ENCODE assay signal across 33 cellular contexts in the genomic region with DNA sequence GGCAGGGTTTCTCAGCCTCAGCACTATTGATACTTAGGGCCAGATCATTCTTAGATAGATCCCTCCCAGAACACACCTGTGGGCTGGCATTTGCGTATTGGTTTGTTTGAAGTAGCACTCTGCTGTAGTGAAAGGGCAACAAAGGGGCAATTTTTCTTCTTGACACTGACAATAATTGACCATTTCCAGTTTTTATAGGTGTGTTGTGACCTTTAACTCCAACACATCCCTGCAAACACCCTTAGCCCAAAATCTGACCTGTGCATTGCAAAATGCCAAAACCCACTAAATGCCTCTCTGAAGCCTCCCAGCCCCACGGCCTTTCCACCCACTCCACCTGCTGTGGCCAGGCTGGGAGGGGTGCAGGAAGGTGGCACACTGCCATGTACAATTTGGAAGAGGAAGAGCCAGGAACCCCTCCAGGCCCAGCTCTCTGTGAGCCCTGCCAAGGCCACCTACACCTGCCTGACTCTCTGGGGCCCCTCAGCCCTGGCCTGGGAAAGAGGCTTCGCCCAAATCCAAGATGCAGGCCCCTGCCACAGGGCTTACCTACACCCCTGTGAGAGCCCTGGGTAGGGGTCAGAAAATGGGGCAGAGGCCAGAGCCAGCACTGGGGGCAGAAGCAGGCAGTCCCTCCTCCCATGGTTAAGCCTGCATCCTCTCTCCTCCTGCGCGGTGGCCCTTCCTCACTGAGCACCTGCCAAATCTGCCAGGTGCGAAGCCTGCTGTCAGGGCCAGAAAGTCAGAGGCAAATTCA. TPM values are rescaled to one million over a fixed set of nuclear protein-coding genes. Genes with fewer than 3 reads are reported as not detected.
A peak's percentile ranks its signal among the peaks of the same experiment; 100 is the strongest.
DNase-seq lines count a peak whose midpoint lies in the region; ATAC-seq and TF ChIP-seq lines count a peak whose summit lies in the region.
"Had no signal": no experiment of that assay in that cellular context is flagged by ENCODE, and none has a peak within 500 bp of the region (broad histone marks: within the 10 kb centered on the region; RNA-seq: fewer than 3 reads in every experiment).

No MANE protein-coding gene starts in this region.

- H2BK5ac ChIP-seq in mesenchymal stem cell (ENCODE audit: low read depth, low read length, poor library complexity, severe bottlenecking): no peak overlapping the region

- no peak overlapping the region for H4K8ac ChIP-seq in mesenchymal stem cell (ENCODE audit: low read length)

- H2AFZ ChIP-seq in mesenchymal stem cell (ENCODE audit: low read depth, low read length): no peak overlapping the region
- H2AFZ ChIP-seq: hepatocyte had no signal

- H3K79me1 ChIP-seq in mesenchymal stem cell (replicated peaks; ENCODE audit: low read length, poor library complexity, severe bottlenecking): no peaks in the 10 kb centered on the region

- no peak overlapping the region for H3K27ac ChIP-seq in mesenchymal stem cell (ENCODE audit: low read length, poor library complexity, severe bottlenecking)
- H3K27ac ChIP-seq: ascending aorta, colonic mucosa, gastrocnemius medialis, hepatocyte, KMS-11, lower lobe of right lung, pancreas, thyroid gland had no signal

- H3K4me1 Mint-ChIP-seq in natural killer cell treated with Interleukin-12 subunit alpha and Interleukin-12 subunit beta and Interleukin-15 and Interleukin-18, amount 100 ng/mL, for 72 hours (ENCODE audit: low read depth in 2 of 2): peaks cover 14 to 20% of the 10 kb centered on the region in 2 donors
- H3K4me1 Mint-ChIP-seq in natural killer cell (peaks cover 12 to 22% of the 10 kb centered on the region in 2 donors), type B pancreatic cell (ENCODE audit: unreplicated experiment) (peaks cover 9% of the 10 kb centered on the region)

- H3K9ac ChIP-seq in mesenchymal stem cell (ENCODE audit: low read length): no peak overlapping the region
- H3K9ac ChIP-seq: KMS-11, SK-N-SH had no signal

- no peak overlapping the region for H4K91ac ChIP-seq in mesenchymal stem cell (ENCODE audit: low read length)

- peaks cover 0 to 10% of the 10 kb centered on the region in 2 experiments for H3K27me3 ChIP-seq in mesenchymal stem cell (ENCODE audit: control insufficient read depth in 1 of 2, insufficient read depth in 1 of 2, low read length in 2 of 2)
- H3K27me3 ChIP-seq: ascending aorta, colonic mucosa, gastrocnemius medialis, hepatocyte, MG63, pancreas, thyroid gland had no signal

- no peak overlapping the region for H2AK5ac ChIP-seq in mesenchymal stem cell (ENCODE audit: low read length, severe bottlenecking)

- no peak for ATAC-seq in natural killer cell treated with Interleukin-12 subunit alpha and Interleukin-12 subunit beta and Interleukin-15 and Interleukin-18, amount 100 ng/mL, for 72 hours
- no peak for ATAC-seq in natural killer cell
- ATAC-seq: activated CD4-positive, CD25-positive, alpha-beta regulatory T cell treated with anti-CD3 and anti-CD28 coated beads, Interleukin-2, amount 50 U/mL, for 24 hours; gastrocnemius medialis; lower lobe of right lung; naive thymus-derived CD8-positive, alpha-beta T cell; pancreas; Right ventricle myocardium inferior; stimulated activated naive CD8-positive, alpha-beta T cell treated with anti-CD3 and anti-CD28 coated beads, Interleukin-15, amount 100 ng/mL, for 72 hours; T-helper 17 cell had no signal

- no peak overlapping the region for H3K4me2 ChIP-seq in mesenchymal stem cell (ENCODE audit: low read length, poor library complexity, severe bottlenecking)
- H3K4me2 ChIP-seq: hepatocyte, KMS-11, SK-N-SH had no signal

- no peak overlapping the region for H3K4me3 ChIP-seq in mesenchymal stem cell (ENCODE audit: insufficient read depth in 1 of 2, low read depth in 1 of 2, low read length in 2 of 2)
- H3K4me3 ChIP-seq: ascending aorta, colonic mucosa, gastrocnemius medialis, hepatocyte, lower lobe of right lung, MG63, pancreas, thyroid gland had no signal

- DNase-seq in natural killer cell treated with Interleukin-12 subunit alpha and Interleukin-12 subunit beta and Interleukin-15 and Interleukin-18, amount 100 ng/mL, for 72 hours (ENCODE audit: low spot score): peak; percentile 34
- DNase-seq in natural killer cell (no peak), NCI-H1105 treated with DMSO at 0.1 percent for 48 hours (lab: John Stamatoyannopoulos, UW) (peak; percentile 2), cerebellum (ENCODE audit: low spot score) (peak; percentile 42), type B pancreatic cell (ENCODE audit: extremely low spot score, unreplicated experiment) (no peak), mesenchymal stem cell (no peak), NCI-H446 treated with DMSO at 0.1 percent for 48 hours (lab: John Stamatoyannopoulos, UW) (no peak)
- no peak for DNase-seq in activated CD4-positive, alpha-beta T cell treated with anti-CD3 and anti-CD28 coated beads, Interleukin-2, amount 50 U/mL, for 48 hours
- DNase-seq: activated CD4-positive, alpha-beta memory T cell treated with anti-CD3 and anti-CD28 coated beads for 36 hours; activated naive CD8-positive, alpha-beta T cell treated with anti-CD3 and anti-CD28 coated beads, Interleukin-2, amount 10 ng/mL, durations not matched to agents 7 days and 5 days; CD4-positive, alpha-beta memory T cell; colonic mucosa; effector CD4-positive, alpha-beta T cell; gastrocnemius medialis; kidney glomerular epithelial cell; lower lobe of right lung; MG63; NCI-H1436 treated with DMSO at 0.1 percent for 48 hours; NCI-H510A treated with DMSO at 0.1 percent for 48 hours; retina; SK-N-SH; small intestine; stimulated activated naive CD8-positive, alpha-beta T cell treated with anti-CD3 and anti-CD28 coated beads, Interleukin-15, amount 100 ng/mL, for 72 hours; thyroid gland had no signal

- TF ChIP-seq CTCF in natural killer cell (IDR thresholded peaks at IDR 0.05) (no peak), type B pancreatic cell (conservative IDR thresholded peaks at IDR 0.05) (no peak)

- no peak overlapping the region for H2BK120ac ChIP-seq in mesenchymal stem cell (ENCODE audit: low read depth, low read length)

- no peak overlapping the region for H3K18ac ChIP-seq in mesenchymal stem cell (ENCODE audit: low read depth in 1 of 2, low read length in 2 of 2)

- H3K23ac ChIP-seq in mesenchymal stem cell (ENCODE audit: low read length in 2 of 2): no peak overlapping the region

- H2BK15ac ChIP-seq in mesenchymal stem cell (ENCODE audit: low read depth, poor library complexity, severe bottlenecking): no peak overlapping the region

- H3K4ac ChIP-seq in mesenchymal stem cell (ENCODE audit: low read depth in 1 of 2, low read length in 2 of 2): no peak overlapping the region

- 95% methylated on average over 5 of the region's 6 CpGs for WGBS in mesenchymal stem cell

- no peak overlapping the region for H3K4me3 Mint-ChIP-seq in natural killer cell treated with Interleukin-12 subunit alpha and Interleukin-12 subunit beta and Interleukin-15 and Interleukin-18, amount 100 ng/mL, for 72 hours
- H3K4me3 Mint-ChIP-seq in natural killer cell: no peak overlapping the region
- H3K4me3 Mint-ChIP-seq in type B pancreatic cell: no peak overlapping the region
- H3K4me3 Mint-ChIP-seq: activated CD4-positive, alpha-beta memory T cell treated with anti-CD3 and anti-CD28 coated beads for 36 hours; activated naive CD8-positive, alpha-beta T cell treated with anti-CD3 and anti-CD28 coated beads, Interleukin-2, amount 10 ng/mL, durations not matched to agents 7 days and 5 days; naive thymus-derived CD8-positive, alpha-beta T cell; stimulated activated naive CD8-positive, alpha-beta T cell treated with anti-CD3 and anti-CD28 coated beads, Interleukin-15, amount 100 ng/mL, for 72 hours; T-helper 17 cell had no signal

- no peak overlapping the region for H2BK12ac ChIP-seq in mesenchymal stem cell (ENCODE audit: low read length in 2 of 2)

- H3K27me3 Mint-ChIP-seq in natural killer cell treated with Interleukin-12 subunit alpha and Interleukin-12 subunit beta and Interleukin-15 and Interleukin-18, amount 100 ng/mL, for 72 hours: peaks cover under 1 to 3% of the 10 kb centered on the region in 2 donors
- H3K27me3 Mint-ChIP-seq in natural killer cell (ENCODE audit: low read depth in 2 of 2) (peaks cover 0 to 1% of the 10 kb centered on the region in 2 donors), type B pancreatic cell (peaks cover 2% of the 10 kb centered on the region)
- H3K27me3 Mint-ChIP-seq: activated CD4-positive, alpha-beta memory T cell treated with anti-CD3 and anti-CD28 coated beads for 36 hours; CD4-positive, alpha-beta memory T cell; T-helper 17 cell had no signal

- H3K4me1 ChIP-seq in mesenchymal stem cell (ENCODE audit: control insufficient read depth, insufficient read depth, low read depth, low read length): peaks cover 16% of the 10 kb centered on the region
- H3K4me1 ChIP-seq: colonic mucosa had no signal

- no peak overlapping the region for H3K14ac ChIP-seq in mesenchymal stem cell (ENCODE audit: low read length in 2 of 2)

- H3K36me3 Mint-ChIP-seq in natural killer cell treated with Interleukin-12 subunit alpha and Interleukin-12 subunit beta and Interleukin-15 and Interleukin-18, amount 100 ng/mL, for 72 hours: no peaks in the 10 kb centered on the region
- H3K36me3 Mint-ChIP-seq in natural killer cell (no peaks in the 10 kb centered on the region), type B pancreatic cell (no peaks in the 10 kb centered on the region)
- H3K36me3 Mint-ChIP-seq: activated CD4-positive, alpha-beta memory T cell treated with anti-CD3 and anti-CD28 coated beads for 36 hours; activated naive CD8-positive, alpha-beta T cell treated with anti-CD3 and anti-CD28 coated beads, Interleukin-2, amount 10 ng/mL, durations not matched to agents 7 days and 5 days; CD4-positive, alpha-beta memory T cell; naive thymus-derived CD8-positive, alpha-beta T cell had no signal

- peak overlapping the region in 1 of 2 donors; percentile 6 for H3K27ac Mint-ChIP-seq in natural killer cell treated with Interleukin-12 subunit alpha and Interleukin-12 subunit beta and Interleukin-15 and Interleukin-18, amount 100 ng/mL, for 72 hours
- H3K27ac Mint-ChIP-seq in natural killer cell: no peak overlapping the region
- peak overlapping the region; percentile 59 for H3K27ac Mint-ChIP-seq in type B pancreatic cell
- H3K27ac Mint-ChIP-seq: activated T-helper 2 cell treated with anti-CD3 and anti-CD28 coated beads, Interferon-gamma antibody, Interleukin-2, Interleukin-4, amounts not matched to agents 10 μg/mL and 5 μg/mL and 100 μg/mL, durations not matched to agents 14 hours and 24 hours and 36 hours; stimulated activated naive CD8-positive, alpha-beta T cell treated with anti-CD3 and anti-CD28 coated beads, Interleukin-15, amount 100 ng/mL, for 72 hours; T-helper 17 cell had no signal

- H3K36me3 ChIP-seq in mesenchymal stem cell (ENCODE audit: control insufficient read depth in 1 of 2, insufficient read depth in 2 of 2, low read depth in 1 of 2, low read length in 2 of 2): no peaks in the 10 kb centered on the region
- H3K36me3 ChIP-seq: ascending aorta, colonic mucosa, gastrocnemius medialis, lower lobe of right lung, MG63, pancreas, thyroid gland had no signal

- H3K9me3 Mint-ChIP-seq in natural killer cell treated with Interleukin-12 subunit alpha and Interleukin-12 subunit beta and Interleukin-15 and Interleukin-18, amount 100 ng/mL, for 72 hours: no peaks in the 10 kb centered on the region
- H3K9me3 Mint-ChIP-seq in natural killer cell (no peaks in the 10 kb centered on the region), type B pancreatic cell (no peaks in the 10 kb centered on the region)
- H3K9me3 Mint-ChIP-seq: activated CD4-positive, alpha-beta memory T cell treated with anti-CD3 and anti-CD28 coated beads for 36 hours; activated naive CD8-positive, alpha-beta T cell treated with anti-CD3 and anti-CD28 coated beads, Interleukin-2, amount 10 ng/mL, durations not matched to agents 7 days and 5 days; activated T-helper 2 cell treated with anti-CD3 and anti-CD28 coated beads, Interferon-gamma antibody, Interleukin-2, Interleukin-4, amounts not matched to agents 10 μg/mL and 5 μg/mL and 100 μg/mL, durations not matched to agents 14 hours and 24 hours and 36 hours; naive thymus-derived CD8-positive, alpha-beta T cell; stimulated activated naive CD8-positive, alpha-beta T cell treated with anti-CD3 and anti-CD28 coated beads, Interleukin-15, amount 100 ng/mL, for 72 hours had no signal

- intact Hi-C loops in natural killer cell (cut with micrococcal nuclease): no loop called here

- no peaks in the 10 kb centered on the region for H3K9me3 ChIP-seq in mesenchymal stem cell (ENCODE audit: control insufficient read depth, low read length)
- H3K9me3 ChIP-seq: ascending aorta, colonic mucosa, gastrocnemius medialis, lower lobe of right lung, MG63, pancreas, SK-N-SH, thyroid gland had no signal

RNA-seq across cellular contexts. Expression of a gene that starts 9.6 kb away (rescaled TPM):
- 1 to 10 TPM in 1 of 2 donors, not detected in 1; 1.0 TPM for total RNA-seq in natural killer cell treated with Interleukin-12 subunit alpha and Interleukin-12 subunit beta and Interleukin-15 and Interleukin-18, amount 100 ng/mL, for 72 hours
- 1 to 10 TPM in 1 of 3 donors, not detected in 2; 5.1 TPM for total RNA-seq in natural killer cell
- total RNA-seq in cerebellum: 0.54 TPM
- total RNA-seq in type B pancreatic cell (ENCODE audit: low replicate concordance): 0.80 and 1.0 TPM in 2 replicates
- polyA plus RNA-seq in mesenchymal stem cell (2013, experiment 1 of 2): 0.08 TPM
- polyA plus RNA-seq in mesenchymal stem cell (2013, experiment 2 of 2): 0.07 TPM
- total RNA-seq: activated naive CD8-positive, alpha-beta T cell treated with anti-CD3 and anti-CD28 coated beads, Interleukin-2, amount 10 ng/mL, durations not matched to agents 7 days and 5 days; activated T-helper 2 cell treated with anti-CD3 and anti-CD28 coated beads, Interferon-gamma antibody, Interleukin-2, Interleukin-4, amounts not matched to agents 10 μg/mL and 5 μg/mL and 100 μg/mL, durations not matched to agents 14 hours and 24 hours and 36 hours; CD4-positive, alpha-beta memory T cell; naive thymus-derived CD8-positive, alpha-beta T cell; T-helper 17 cell had no signal
- polyA plus RNA-seq: CD4-positive, alpha-beta memory T cell; naive thymus-derived CD8-positive, alpha-beta T cell had no signal

RNA-seq across cellular contexts. Expression of a gene that starts 56.8 kb away (rescaled TPM):
- 10 to 100 TPM; 32.1 to 40.8 TPM for total RNA-seq in natural killer cell treated with Interleukin-12 subunit alpha and Interleukin-12 subunit beta and Interleukin-15 and Interleukin-18, amount 100 ng/mL, for 72 hours
- total RNA-seq in natural killer cell (10 to 100 TPM in 1 of 3 donors, 1 to 10 TPM in 2; 4.7 to 46.2 (median 9.0) TPM), cerebellum (18.1 TPM), type B pancreatic cell (ENCODE audit: low replicate concordance) (6.3 and 11.2 TPM in 2 replicates)
- polyA plus RNA-seq in mesenchymal stem cell (2013, experiment 1 of 2): 0.94 TPM
- polyA plus RNA-seq in mesenchymal stem cell (2013, experiment 2 of 2): 1.1 TPM

Comparison
In these comparisons a context has a peak if more than half of its experiments do, and no peak if none do; other contexts are left out.
1. DNase-seq: peak in natural killer cell treated with Interleukin-12 subunit alpha and Interleukin-12 subunit beta and Interleukin-15 and Interleukin-18, amount 100 ng/mL, for 72 hours (single experiment), NCI-H1105 treated with DMSO at 0.1 percent for 48 hours (single experiment) and cerebellum (single experiment); none in natural killer cell (single experiment), type B pancreatic cell (single experiment), mesenchymal stem cell (single experiment), NCI-H446 treated with DMSO at 0.1 percent for 48 hours (single experiment) and activated CD4-positive, alpha-beta T cell treated with anti-CD3 and anti-CD28 coated beads, Interleukin-2, amount 50 U/mL, for 48 hours (0 of 2).